Comparison of ENCODE assay signal across 24 cellular contexts in genomic region chr3:180747805-180748361, GRCh38.
DNase-seq lines count a peak whose midpoint lies in the region; ATAC-seq and TF ChIP-seq lines count a peak whose summit lies in the region.
"Had no signal": no experiment of that assay in that cellular context is flagged by ENCODE, and none has a peak within 500 bp of the region (broad histone marks: within the 10 kb centered on the region; RNA-seq: fewer than 3 reads in every experiment).

No MANE protein-coding gene starts in this region.

- no peaks in the 10 kb centered on the region for H3K4me1 ChIP-seq in left ventricle myocardium inferior
- H3K4me1 ChIP-seq: BLaER1, right lobe of liver, upper lobe of right lung had no signal

- peak; percentile 12 for DNase-seq in HT-29 (ENCODE audit: low spot score)
- DNase-seq in NCI-H1417 (lab: John Stamatoyannopoulos, UW) = peak; percentile 82 to 96 (median 93)
- peak; percentile 98 for DNase-seq in NCI-H2107 treated with DMSO at 0.1 percent for 48 hours (lab: John Stamatoyannopoulos, UW; ENCODE audit: unreplicated experiment)
- DNase-seq in NCI-H774 (lab: John Stamatoyannopoulos, UW) = peak; percentile 86
- no peak for DNase-seq in left ventricle myocardium inferior
- no peak for DNase-seq in cardiac septum (ENCODE audit: low spot score)
- DNase-seq: activated CD4-positive, alpha-beta T cell treated with anti-CD3 and anti-CD28 coated beads, Interleukin-2, amount 10 ng/mL, durations not matched to agents 24 days and 14 days; activated gamma-delta T cell treated with Interleukin-2 at 50 U/mL for 16 hours; activated T-cell treated with anti-CD3 and anti-CD28 coated beads, Interleukin-2, amount 50 U/mL, for 24 hours; dorsolateral prefrontal cortex; Karpas-422; NCI-H226; right lobe of liver; SHP77 treated with DMSO at 0.1 percent for 48 hours; stimulated activated CD4-positive, alpha-beta T cell treated with anti-CD3 and anti-CD28 coated beads, Interleukin-4, amount 100 ng/mL, for 1 hour; substantia nigra; T1000; upper lobe of right lung had no signal

- ATAC-seq in esophagus mucosa = no peak
- ATAC-seq: Panc1; stimulated activated effector memory CD8-positive, alpha-beta T cell treated with anti-CD3 and anti-CD28 coated beads, Interleukin-12 subunit alpha, Interleukin-12 subunit beta, amount 100 ng/mL, for 72 hours; upper lobe of right lung had no signal

- H3K27me3 ChIP-seq in left ventricle myocardium inferior (ENCODE audit: low read depth) = no peaks in the 10 kb centered on the region
- H3K27me3 ChIP-seq: BLaER1, dorsolateral prefrontal cortex, neutrophil, right lobe of liver, upper lobe of right lung had no signal

- H3K9me3 ChIP-seq in left ventricle myocardium inferior (replicated peaks) = no peaks in the 10 kb centered on the region
- H3K9me3 ChIP-seq: BLaER1, neutrophil, right lobe of liver, upper lobe of right lung had no signal

- H3K36me3 ChIP-seq in left ventricle myocardium inferior = no peaks in the 10 kb centered on the region
- H3K36me3 ChIP-seq: BLaER1, neutrophil, right lobe of liver, upper lobe of right lung had no signal

- no peak overlapping the region for H3K4me3 ChIP-seq in left ventricle myocardium inferior
- H3K4me3 ChIP-seq: BLaER1, dorsolateral prefrontal cortex, right lobe of liver, upper lobe of right lung had no signal

- no peak for TF ChIP-seq CTCF in left ventricle myocardium inferior (IDR thresholded peaks at IDR 0.05; ENCODE audit: borderline replicate concordance)

- intact Hi-C loops in left ventricle myocardium inferior (cut with micrococcal nuclease) (no loop called here), cardiac septum (cut with DNase I) (no loop called here)

- H3K27ac ChIP-seq in left ventricle myocardium inferior (replicated peaks) = no peak overlapping the region
- H3K27ac ChIP-seq: BLaER1, dorsolateral prefrontal cortex, HL-60, neutrophil, right lobe of liver, upper lobe of right lung had no signal

Comparison
In these comparisons a context has a peak if more than half of its experiments do, and no peak if none do; other contexts are left out.
1. DNase-seq: peak in HT-29 (single experiment), NCI-H1417 (3 of 3), NCI-H2107 treated with DMSO at 0.1 percent for 48 hours (single experiment) and NCI-H774 (single experiment); none in left ventricle myocardium inferior (single experiment) and cardiac septum (single experiment).